ENCODE assay signal across 8 cellular contexts in genomic region chr9:119289740-119290139, GRCh38.
DNase-seq lines count a peak whose midpoint lies in the region; ATAC-seq and TF ChIP-seq lines count a peak whose summit lies in the region.

No MANE protein-coding gene starts in this region.

- no peaks in the 10 kb centered on the region for H3K4me1 ChIP-seq in gastroesophageal sphincter

- H3K36me3 ChIP-seq in gastroesophageal sphincter: no peaks in the 10 kb centered on the region

- TF ChIP-seq CTCF in LNCaP clone FGC (IDR thresholded peaks at IDR 0.05; ENCODE audit: control insufficient read depth, extremely low read depth, insufficient read depth) (peak; percentile 75), gastroesophageal sphincter (IDR thresholded peaks at IDR 0.05) (peak; percentile 75 to 83 (median 79))

- H3K27ac ChIP-seq in gastroesophageal sphincter: no peak overlapping the region

- no peak for TF ChIP-seq EP300 in gastroesophageal sphincter (IDR thresholded peaks at IDR 0.05)

- intact Hi-C loops in activated CD4-positive, alpha-beta T cell treated with anti-CD3 and anti-CD28 coated beads, Interleukin-2, amount 10 ng/mL, durations not matched to agents 24 days and 14 days (cut with micrococcal nuclease): no loop called here

- H3K27ac Mint-ChIP-seq in activated CD4-positive, alpha-beta T cell treated with anti-CD3 and anti-CD28 coated beads, Interleukin-2, amount 10 ng/mL, durations not matched to agents 24 days and 14 days: no peak overlapping the region
- H3K27ac Mint-ChIP-seq in activated T-cell treated with anti-CD3 and anti-CD28 coated beads, Interleukin-2, amount 50 U/mL, for 24 hours: no peak overlapping the region

- peaks cover 10% of the 10 kb centered on the region for H3K27me3 ChIP-seq in gastroesophageal sphincter

- no peak overlapping the region for H3K4me3 Mint-ChIP-seq in activated CD4-positive, alpha-beta T cell treated with anti-CD3 and anti-CD28 coated beads, Interleukin-2, amount 10 ng/mL, durations not matched to agents 24 days and 14 days
- no peak overlapping the region for H3K4me3 Mint-ChIP-seq in activated T-cell treated with anti-CD3 and anti-CD28 coated beads, Interleukin-2, amount 50 U/mL, for 24 hours

- DNase-seq in activated CD4-positive, alpha-beta T cell treated with anti-CD3 and anti-CD28 coated beads, Interleukin-2, amount 10 ng/mL, durations not matched to agents 24 days and 14 days: peak; percentile 72
- DNase-seq in activated CD4-positive, alpha-beta T cell treated with anti-CD3 and anti-CD28 coated beads for 4 hours: no peak
- DNase-seq in LNCaP clone FGC (ENCODE audit: low read depth) (peak; percentile 31), SKM-1 treated with dmso at 0.1 percent for 144 hours (lab: John Stamatoyannopoulos, UW; ENCODE audit: unreplicated experiment) (peak; percentile 27), pulmonary artery endothelial cell (ENCODE audit: low read depth, low spot score) (peak; percentile 13)
- no peak for DNase-seq in activated T-cell treated with anti-CD3 and anti-CD28 coated beads, Interleukin-2, amount 50 U/mL, for 24 hours

- ATAC-seq in GM21619 (IDR thresholded peaks at IDR 0.05; ENCODE audit: unreplicated experiment) (peak; percentile 70), gastroesophageal sphincter (no peak)

- no peaks in the 10 kb centered on the region for H3K36me3 Mint-ChIP-seq in activated CD4-positive, alpha-beta T cell treated with anti-CD3 and anti-CD28 coated beads, Interleukin-2, amount 10 ng/mL, durations not matched to agents 24 days and 14 days (ENCODE audit: low read depth)
- no peaks in the 10 kb centered on the region for H3K36me3 Mint-ChIP-seq in activated T-cell treated with anti-CD3 and anti-CD28 coated beads, Interleukin-2, amount 50 U/mL, for 24 hours (ENCODE audit: low read depth)

- 5 to 11% methylated on average over 3 of the region's 3 CpGs for WGBS in gastroesophageal sphincter (ENCODE audit: low coverage in 1 of 2), 2 donors

- H3K4me3 ChIP-seq in LNCaP clone FGC (ENCODE audit: low read depth, low read length) (no peak overlapping the region), gastroesophageal sphincter (no peak overlapping the region)

- H3K9me3 ChIP-seq in gastroesophageal sphincter: no peaks in the 10 kb centered on the region

- no peaks in the 10 kb centered on the region for H3K9me3 Mint-ChIP-seq in activated CD4-positive, alpha-beta T cell treated with anti-CD3 and anti-CD28 coated beads, Interleukin-2, amount 10 ng/mL, durations not matched to agents 24 days and 14 days
- H3K9me3 Mint-ChIP-seq in activated T-cell treated with anti-CD3 and anti-CD28 coated beads, Interleukin-2, amount 50 U/mL, for 24 hours: peaks cover 7% of the 10 kb centered on the region

- TF ChIP-seq POLR2A in gastroesophageal sphincter (IDR thresholded peaks at IDR 0.05): no peak

- H3K4me1 Mint-ChIP-seq in activated CD4-positive, alpha-beta T cell treated with anti-CD3 and anti-CD28 coated beads, Interleukin-2, amount 10 ng/mL, durations not matched to agents 24 days and 14 days: no peaks in the 10 kb centered on the region
- no peaks in the 10 kb centered on the region for H3K4me1 Mint-ChIP-seq in activated T-cell treated with anti-CD3 and anti-CD28 coated beads, Interleukin-2, amount 50 U/mL, for 24 hours (ENCODE audit: low read depth)

- no peaks in the 10 kb centered on the region for H3K27me3 Mint-ChIP-seq in activated CD4-positive, alpha-beta T cell treated with anti-CD3 and anti-CD28 coated beads, Interleukin-2, amount 10 ng/mL, durations not matched to agents 24 days and 14 days
- no peaks in the 10 kb centered on the region for H3K27me3 Mint-ChIP-seq in activated T-cell treated with anti-CD3 and anti-CD28 coated beads, Interleukin-2, amount 50 U/mL, for 24 hours

Comparison
In these comparisons a context has a peak if more than half of its experiments do, and no peak if none do; other contexts are left out.
1. DNase-seq: peak in activated CD4-positive, alpha-beta T cell treated with anti-CD3 and anti-CD28 coated beads, Interleukin-2, amount 10 ng/mL, durations not matched to agents 24 days and 14 days (single experiment), LNCaP clone FGC (single experiment), SKM-1 treated with dmso at 0.1 percent for 144 hours (single experiment) and pulmonary artery endothelial cell (single experiment); none in activated CD4-positive, alpha-beta T cell treated with anti-CD3 and anti-CD28 coated beads for 4 hours (0 of 2) and activated T-cell treated with anti-CD3 and anti-CD28 coated beads, Interleukin-2, amount 50 U/mL, for 24 hours (single experiment).